Comparison of ENCODE assay signal across 24 cellular contexts in genomic region chrX:118182050-118182449, GRCh38.
DNase-seq lines count a peak whose midpoint lies in the region; FAIRE-seq and TF ChIP-seq lines count a peak whose summit lies in the region.
"Had no signal": no experiment of that assay in that cellular context is flagged by ENCODE, and none has a peak within 500 bp of the region (broad histone marks: within the 10 kb centered on the region; RNA-seq: fewer than 3 reads in every experiment).

No MANE protein-coding gene starts in this region.

- H3K9ac ChIP-seq in colonic mucosa (ENCODE audit: low read depth in 2 of 2, low read length in 2 of 2): no peak overlapping the region
- H3K9ac ChIP-seq: KMS-11 had no signal

- H3K27me3 ChIP-seq in A673 (replicated peaks; ENCODE audit: insufficient read depth, low read depth, low read length, poor library complexity): no peaks in the 10 kb centered on the region
- H3K27me3 ChIP-seq in colonic mucosa: no peaks in the 10 kb centered on the region
- H3K27me3 ChIP-seq: BE2C, hepatocyte, upper lobe of left lung had no signal

- no peaks in the 10 kb centered on the region for H3K36me3 ChIP-seq in A673 (ENCODE audit: insufficient read depth, low read length, poor library complexity, severe bottlenecking)
- H3K36me3 ChIP-seq in colonic mucosa: no peaks in the 10 kb centered on the region
- H3K36me3 ChIP-seq: BE2C, prostate gland, upper lobe of left lung had no signal

- no TSS peak for BruUV-seq in A673 (replicated peaks; lab: Mats Ljungman, UMichigan)

- H3K9me3 ChIP-seq in A673 (ENCODE audit: low read depth, low read length, poor library complexity, severe bottlenecking) (no peaks in the 10 kb centered on the region), colonic mucosa (no peaks in the 10 kb centered on the region)
- H3K9me3 ChIP-seq: BE2C, prostate gland, upper lobe of left lung had no signal

- no peak overlapping the region for H3K27ac ChIP-seq in A673 (ENCODE audit: low read depth, low read length, poor library complexity, severe bottlenecking)
- H3K27ac ChIP-seq in colonic mucosa: no peak overlapping the region
- H3K27ac ChIP-seq: hepatocyte, KMS-11, prostate gland, upper lobe of left lung had no signal

- TF ChIP-seq CTCF in A673 (conservative IDR thresholded peaks at IDR 0.05; ENCODE audit: low read depth, low read length) (no peak), colonic mucosa (IDR thresholded peaks at IDR 0.05) (no peak)

- peak; percentile 29 for FAIRE-seq in endometrium (lab: Jason Lieb, UNC)
- FAIRE-seq: HTR-8/SVneo had no signal

- DNase-seq in A673 (ENCODE audit: low spot score) (peak; percentile 9), NCI-H446 treated with DMSO at 0.1 percent for 48 hours (lab: John Stamatoyannopoulos, UW) (peak; percentile 61), kidney tubule cell (ENCODE audit: low spot score) (peak; percentile 72), colonic mucosa (no peak), NCI-H1417 treated with DMSO at 0.1 percent for 48 hours (lab: John Stamatoyannopoulos, UW) (no peak), anterior cingulate cortex (lab: John Stamatoyannopoulos, UW) (no peak), NCI-H2227 treated with DMSO at 0.1 percent for 48 hours (lab: John Stamatoyannopoulos, UW) (no peak)
- DNase-seq: activated CD4-positive, alpha-beta T cell treated with anti-CD3 and anti-CD28 coated beads, Interleukin-2, amount 50 U/mL, for 1 hour; aorta; BE2C; cerebellar nuclear complex; DMS79; GF-D8; H9; NCI-H187 treated with DMSO at 0.1 percent for 48 hours; NCI-H345; stimulated activated CD4-positive, alpha-beta T cell treated with anti-CD3 and anti-CD28 coated beads, Interleukin-2, amount 100 ng/mL, for 24 hours; T-helper 9 cell; upper lobe of left lung had no signal

- no peak overlapping the region for H3K4me3 ChIP-seq in A673 (ENCODE audit: low read depth, low read length, poor library complexity, severe bottlenecking)
- no peak overlapping the region for H3K4me3 ChIP-seq in colonic mucosa
- H3K4me3 ChIP-seq: hepatocyte, prostate gland, upper lobe of left lung had no signal

- POLR2A ChIA-PET in A673 (lab: Charles Lee; ENCODE audit: low non-redundant PET): no interaction called here

- intact Hi-C loops in A673 (cut with micrococcal nuclease; ENCODE audit: unreplicated experiment) (no loop called here), colonic mucosa (cut with DNase I) (no loop called here)

- CTCF ChIA-PET in A673 (lab: Charles Lee): no interaction called here

- H3K4me1 ChIP-seq in A673 (ENCODE audit: insufficient read depth, low read length, poor library complexity, severe bottlenecking): no peaks in the 10 kb centered on the region
- H3K4me1 ChIP-seq in colonic mucosa: no peaks in the 10 kb centered on the region
- H3K4me1 ChIP-seq: prostate gland, upper lobe of left lung had no signal

Comparison
In these comparisons a context has a peak if more than half of its experiments do, and no peak if none do; other contexts are left out.
1. DNase-seq: peak in A673 (single experiment), NCI-H446 treated with DMSO at 0.1 percent for 48 hours (single experiment) and kidney tubule cell (single experiment); none in colonic mucosa (single experiment), NCI-H1417 treated with DMSO at 0.1 percent for 48 hours (single experiment), anterior cingulate cortex (0 of 58) and NCI-H2227 treated with DMSO at 0.1 percent for 48 hours (single experiment).